In genomic region chr1:84271452-84272273, GRCh38 we compare ENCODE assay signal across 2 cellular contexts.
A peak's percentile ranks its signal among the peaks of the same experiment; 100 is the strongest.
TF ChIP-seq lines count a peak whose summit lies in the region.

No MANE protein-coding gene starts in this region.

TF ChIP-seq in HEK293, 187 proteins besides CTCF, POLR2A, EP300 and RAD21:
- TF ChIP-seq ZNF280C (tag by site-specific recombination; IDR thresholded peaks at IDR 0.05) (no peak), FEZF1 (tag by site-specific recombination; IDR thresholded peaks at IDR 0.05) (peak; percentile 24; the same call in 1 of the 2 replicates)

TF ChIP-seq in GM12878, 131 proteins besides CTCF, POLR2A, EP300 and RAD21 (continued from another document):
- peak; percentile 67; the same call in 1 of the 2 replicates for TF ChIP-seq CBX5 (IDR thresholded peaks at IDR 0.05; ENCODE audit: low read depth)
- no peak for TF ChIP-seq BCLAF1 (IDR thresholded peaks at IDR 0.05)
- 0 out of 2 replicates have a peak, but pooled peaks have one; percentile 39 for TF ChIP-seq FOXM1 (IDR thresholded peaks at IDR 0.05; ENCODE audit: low read depth, low read length)
- 0 out of 2 replicates have a peak, but pooled peaks have one; percentile 30 for TF ChIP-seq MTA2 (IDR thresholded peaks at IDR 0.05; ENCODE audit: low read depth)
- TF ChIP-seq RELB (IDR thresholded peaks at IDR 0.05; ENCODE audit: low read depth): peak; percentile 59; the same call in 1 of the 2 replicates
- 0 out of 2 replicates have a peak, but pooled peaks have one; percentile 21 for TF ChIP-seq NR2C1 (IDR thresholded peaks at IDR 0.05)
- TF ChIP-seq EED (IDR thresholded peaks at IDR 0.05; ENCODE audit: low read depth): peak; percentile 61
- TF ChIP-seq SPI1 (IDR thresholded peaks at IDR 0.05; ENCODE audit: borderline replicate concordance, insufficient read depth, low read depth, low read length): peak; percentile 83
- no peak for TF ChIP-seq ZBED1 (IDR thresholded peaks at IDR 0.05; ENCODE audit: borderline replicate concordance)
- TF ChIP-seq CREB1 (IDR thresholded peaks at IDR 0.05; ENCODE audit: low read depth): 0 out of 2 replicates have a peak, but pooled peaks have one; percentile 23
- 0 out of 2 replicates have a peak, but pooled peaks have one; percentile 29 for TF ChIP-seq TAF1 (IDR thresholded peaks at IDR 0.05; ENCODE audit: borderline replicate concordance, low read depth, low read length)
- TF ChIP-seq PML (IDR thresholded peaks at IDR 0.05; ENCODE audit: low read length): no peak
- TF ChIP-seq IKZF2 (IDR thresholded peaks at IDR 0.05): peak; percentile 57 to 63; a peak in 2 of 4 replicates
- TF ChIP-seq PAX5 (IDR thresholded peaks at IDR 0.05; ENCODE audit: borderline replicate concordance, low read depth, low read length): peak; percentile 45; the same call in 1 of the 2 replicates
- peak; percentile 90; the same call in 2 of the 3 replicates for TF ChIP-seq POU2F2 (IDR thresholded peaks at IDR 0.05; ENCODE audit: borderline replicate concordance, low read depth, low read length)
- TF ChIP-seq SUZ12 (IDR thresholded peaks at IDR 0.05; ENCODE audit: unreplicated experiment): no peak
